Comparison of ENCODE assay signal across 20 cellular contexts in the genomic region with DNA sequence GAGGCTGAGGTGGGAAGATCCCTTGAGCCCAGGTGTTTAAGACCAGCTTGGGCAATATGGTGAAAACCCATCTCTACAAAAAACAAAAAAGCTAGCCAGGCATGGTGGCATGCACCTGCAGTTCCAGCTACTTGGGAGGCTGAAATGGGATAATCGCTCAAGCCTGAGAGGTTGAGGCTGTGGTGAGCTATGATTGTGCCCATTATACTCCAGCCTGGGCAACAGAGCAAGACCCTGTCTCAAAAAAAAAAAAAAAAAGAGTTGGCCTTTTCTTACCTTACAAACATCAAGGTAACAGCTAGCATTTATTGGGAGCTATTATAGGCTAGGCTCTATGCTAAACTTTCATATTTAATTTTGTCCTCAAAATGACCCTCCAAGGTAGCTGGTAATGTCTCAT. TPM values are rescaled to one million over a fixed set of nuclear protein-coding genes. Genes with fewer than 3 reads are reported as not detected.
"Had no signal": no experiment of that assay in that cellular context is flagged by ENCODE, and none has a peak within 500 bp of the region (broad histone marks: within the 10 kb centered on the region; RNA-seq: fewer than 3 reads in every experiment).

No MANE protein-coding gene starts in this region.

- ATAC-seq: activated CD8-positive, alpha-beta T cell treated with anti-CD3 and anti-CD28 coated beads, Interleukin-2, amount 10 ng/mL, durations not matched to agents 7 days and 5 days; right cardiac atrium; stimulated activated naive CD8-positive, alpha-beta T cell treated with anti-CD3 and anti-CD28 coated beads, Interleukin-15, Interleukin-2, amounts not matched to agents 100 U/mL and 50 U/mL, for 24 hours had no signal

- H3K4me1 ChIP-seq: colonic mucosa had no signal

- H3K27ac Mint-ChIP-seq: activated CD4-positive, alpha-beta T cell treated with anti-CD3 and anti-CD28 coated beads, Interleukin-2, amount 10 ng/mL, durations not matched to agents 24 days and 14 days; activated CD8-positive, alpha-beta T cell treated with anti-CD3 and anti-CD28 coated beads, Interleukin-2, amount 10 ng/mL, durations not matched to agents 7 days and 5 days; activated naive CD4-positive, alpha-beta T cell treated with anti-CD3 and anti-CD28 coated beads for 36 hours had no signal

- H3K9me3 Mint-ChIP-seq: activated CD4-positive, alpha-beta T cell treated with anti-CD3 and anti-CD28 coated beads, Interleukin-2, amount 10 ng/mL, durations not matched to agents 24 days and 14 days; activated naive CD4-positive, alpha-beta T cell treated with anti-CD3 and anti-CD28 coated beads for 36 hours; activated T-cell treated with anti-CD3 and anti-CD28 coated beads, Interleukin-2, amount 50 U/mL, for 4 hours; brain; naive B cell; type B pancreatic cell had no signal

- DNase-seq: activated CD4-positive, alpha-beta T cell treated with anti-CD3 and anti-CD28 coated beads, Interleukin-2, amount 10 ng/mL, durations not matched to agents 24 days and 14 days; activated CD8-positive, alpha-beta T cell treated with anti-CD3 and anti-CD28 coated beads, Interleukin-2, amount 10 ng/mL, durations not matched to agents 7 days and 5 days; activated naive CD4-positive, alpha-beta T cell treated with anti-CD3 and anti-CD28 coated beads for 36 hours; activated T-cell treated with anti-CD3 and anti-CD28 coated beads, Interleukin-2, amount 50 U/mL, for 4 hours; caudate nucleus; colonic mucosa; erythroblast; left ventricle myocardium inferior; mammary epithelial cell; naive B cell; right cardiac atrium; stimulated activated CD4-positive, alpha-beta T cell treated with anti-CD3 and anti-CD28 coated beads, Interleukin-4, amount 100 ng/mL, for 4 hours; stimulated activated naive CD8-positive, alpha-beta T cell treated with anti-CD3 and anti-CD28 coated beads, Interleukin-15, Interleukin-2, amounts not matched to agents 100 U/mL and 50 U/mL, for 24 hours; substantia nigra; T-helper 1 cell; T-helper 9 cell had no signal

- H3K27ac ChIP-seq: colonic mucosa, left ventricle myocardium inferior, neutrophil had no signal

- H3K9me3 ChIP-seq: colonic mucosa, left ventricle myocardium inferior, neutrophil had no signal

- H3K36me3 ChIP-seq: colonic mucosa, left ventricle myocardium inferior had no signal

- H3K4me3 ChIP-seq: colonic mucosa, left ventricle myocardium inferior had no signal

- H3K27me3 Mint-ChIP-seq: activated CD4-positive, alpha-beta T cell treated with anti-CD3 and anti-CD28 coated beads, Interleukin-2, amount 10 ng/mL, durations not matched to agents 24 days and 14 days; brain; naive B cell; type B pancreatic cell had no signal

- H3K4me3 Mint-ChIP-seq: activated CD4-positive, alpha-beta T cell treated with anti-CD3 and anti-CD28 coated beads, Interleukin-2, amount 10 ng/mL, durations not matched to agents 24 days and 14 days; activated CD8-positive, alpha-beta T cell treated with anti-CD3 and anti-CD28 coated beads, Interleukin-2, amount 10 ng/mL, durations not matched to agents 7 days and 5 days; activated naive CD4-positive, alpha-beta T cell treated with anti-CD3 and anti-CD28 coated beads for 36 hours; activated T-cell treated with anti-CD3 and anti-CD28 coated beads, Interleukin-2, amount 50 U/mL, for 4 hours; type B pancreatic cell had no signal

- H3K36me3 Mint-ChIP-seq: brain had no signal

- H3K27me3 ChIP-seq: colonic mucosa, neutrophil had no signal

RNA-seq across cellular contexts. Expression of a gene that starts 43.4 kb away (rescaled TPM):
- total RNA-seq: activated naive CD4-positive, alpha-beta T cell treated with anti-CD3 and anti-CD28 coated beads for 36 hours; activated T-cell treated with anti-CD3 and anti-CD28 coated beads, Interleukin-2, amount 50 U/mL, for 4 hours; frontal cortex; mammary epithelial cell had no signal
- polyA plus RNA-seq: mammary epithelial cell had no signal
